Comparison of ENCODE assay signal across 8 cellular contexts in genomic region chr1:181264843-181265242, GRCh38.
"Had no signal": no experiment of that assay in that cellular context is flagged by ENCODE, and none has a peak within 500 bp of the region (broad histone marks: within the 10 kb centered on the region; RNA-seq: fewer than 3 reads in every experiment).

No MANE protein-coding gene starts in this region.

- FAIRE-seq: HepG2, HTR-8/SVneo, K562 had no signal

- ATAC-seq: HepG2, K562 had no signal

- H3K4me3 ChIP-seq: K562 had no signal

- H3K36me3 Mint-ChIP-seq: IgD-negative memory B cell had no signal

- H3K27ac Mint-ChIP-seq: IgD-negative memory B cell had no signal

- H3K27ac ChIP-seq: HL-60 had no signal

- DNase-seq: IMR-90, KBM-7, KG1 had no signal

- H3K4me1 Mint-ChIP-seq: IgD-negative memory B cell had no signal
